ENCODE assay signal across 1 cellular context in the genomic region with DNA sequence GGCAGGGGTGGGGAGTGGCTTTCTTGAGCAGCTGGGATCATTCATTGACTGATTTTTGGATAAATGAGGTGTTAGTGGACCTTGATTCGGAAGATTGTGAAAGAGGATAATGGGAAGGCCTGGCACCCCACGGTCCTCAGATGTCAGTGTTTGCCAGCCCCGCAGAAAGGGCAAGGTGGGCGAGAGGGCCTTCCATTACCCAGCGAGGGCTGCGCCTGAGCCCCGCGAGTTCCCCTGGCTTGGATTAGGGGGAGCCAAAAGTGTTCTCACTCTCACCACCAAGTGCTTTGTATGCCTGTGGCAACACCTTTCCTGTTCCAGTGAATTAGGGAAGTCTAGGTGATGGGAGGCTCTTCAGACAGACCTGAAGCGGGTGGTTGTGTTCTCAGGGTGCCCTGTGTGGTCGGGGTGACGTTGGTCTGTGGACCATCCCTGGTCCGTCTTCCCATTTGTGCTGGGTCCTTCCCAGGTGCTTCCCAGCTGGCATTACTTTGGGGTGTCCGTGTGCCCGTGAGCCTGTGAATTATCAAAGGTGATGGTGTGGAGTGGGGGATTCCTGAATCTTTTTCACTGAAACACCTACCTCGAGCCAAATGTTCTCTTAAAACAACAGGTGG.
TF ChIP-seq lines count a peak whose summit lies in the region.

No MANE protein-coding gene starts in this region.

TF ChIP-seq in WTC11, 78 proteins besides CTCF, POLR2A, EP300 and RAD21 (continued from another document):
- TF ChIP-seq, protein P1, sequence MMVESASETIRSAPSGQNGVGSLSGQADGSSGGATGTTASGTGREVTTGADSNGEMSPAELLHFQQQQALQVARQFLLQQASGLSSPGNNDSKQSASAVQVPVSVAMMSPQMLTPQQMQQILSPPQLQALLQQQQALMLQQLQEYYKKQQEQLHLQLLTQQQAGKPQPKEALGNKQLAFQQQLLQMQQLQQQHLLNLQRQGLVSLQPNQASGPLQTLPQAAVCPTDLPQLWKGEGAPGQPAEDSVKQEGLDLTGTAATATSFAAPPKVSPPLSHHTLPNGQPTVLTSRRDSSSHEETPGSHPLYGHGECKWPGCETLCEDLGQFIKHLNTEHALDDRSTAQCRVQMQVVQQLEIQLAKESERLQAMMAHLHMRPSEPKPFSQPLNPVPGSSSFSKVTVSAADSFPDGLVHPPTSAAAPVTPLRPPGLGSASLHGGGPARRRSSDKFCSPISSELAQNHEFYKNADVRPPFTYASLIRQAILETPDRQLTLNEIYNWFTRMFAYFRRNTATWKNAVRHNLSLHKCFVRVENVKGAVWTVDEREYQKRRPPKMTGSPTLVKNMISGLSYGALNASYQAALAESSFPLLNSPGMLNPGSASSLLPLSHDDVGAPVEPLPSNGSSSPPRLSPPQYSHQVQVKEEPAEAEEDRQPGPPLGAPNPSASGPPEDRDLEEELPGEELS (CRISPR knock-in tag; IDR thresholded peaks at IDR 0.05): no peak
- TF ChIP-seq NR1H2 (CRISPR knock-in tag; IDR thresholded peaks at IDR 0.05) (no peak), ELF4 (CRISPR knock-in tag; IDR thresholded peaks at IDR 0.05; ENCODE audit: low read depth) (no peak), OVOL2 (CRISPR knock-in tag; IDR thresholded peaks at IDR 0.05; ENCODE audit: borderline replicate concordance) (no peak), TCF7 (CRISPR knock-in tag; IDR thresholded peaks at IDR 0.05; ENCODE audit: low read depth) (no peak)
